Comparison of ENCODE assay signal across 8 cellular contexts in genomic region chr12:99984271-99985128, GRCh38. TPM values are rescaled to one million over a fixed set of nuclear protein-coding genes. Genes with fewer than 3 reads are reported as not detected.
A peak's percentile ranks its signal among the peaks of the same experiment; 100 is the strongest.
DNase-seq lines count a peak whose midpoint lies in the region; ATAC-seq and TF ChIP-seq lines count a peak whose summit lies in the region.

Gene ANKS1B (minus strand): TSS chr12:99984936. CDS start chr12:99984237, 699 bp downstream.

- H3F3A ChIP-seq in MM.1S (ENCODE audit: insufficient read depth, low read length) = peaks cover 4% of the 10 kb centered on the region; the same call in 1 of the 2 replicates

- H3K9ac ChIP-seq in MM.1S (ENCODE audit: low read length) = peak within 1 kb of the TSS; percentile 19; the same call in 1 of the 2 replicates

- H2AFZ ChIP-seq in MM.1S (ENCODE audit: low read length) = peak within 1 kb of the TSS; percentile 57

- no peaks in the 10 kb centered on the region for H3K9me3 ChIP-seq in MM.1S (replicated peaks; ENCODE audit: insufficient read depth, low read length)
- H3K9me3 ChIP-seq in lower lobe of right lung = no peaks in the 10 kb centered on the region
- H3K9me3 ChIP-seq in suprapubic skin = no peaks in the 10 kb centered on the region

- H3K4me1 ChIP-seq in MM.1S (ENCODE audit: low read length) (0 out of 2 replicates have a peak, but pooled peaks cover 3% of the 10 kb centered on the region), lower lobe of right lung (peaks cover 14% of the 10 kb centered on the region), suprapubic skin (peaks cover 13% of the 10 kb centered on the region)

- no peaks in the 10 kb centered on the region for H3K79me2 ChIP-seq in MM.1S (ENCODE audit: low read length)

- H3K9me2 ChIP-seq in MM.1S (replicated peaks; ENCODE audit: insufficient read depth, low read length) = no peaks in the 10 kb centered on the region

- H3K27ac ChIP-seq in MM.1S (ENCODE audit: low read length) = no peak within 1 kb of the TSS
- H3K27ac ChIP-seq in lower lobe of right lung = no peak within 1 kb of the TSS
- peak within 1 kb of the TSS; percentile 62 for H3K27ac ChIP-seq in suprapubic skin

- TF ChIP-seq EP300 in suprapubic skin (IDR thresholded peaks at IDR 0.05) = no peak

- TF ChIP-seq CTCF in MM.1S (IDR thresholded peaks at IDR 0.05; ENCODE audit: low read length) (no peak), lower lobe of right lung (IDR thresholded peaks at IDR 0.05) (no peak), suprapubic skin (IDR thresholded peaks at IDR 0.05) (no peak)

- H3K27me3 ChIP-seq in MM.1S (replicated peaks; ENCODE audit: insufficient read depth, low read length) (no peaks in the 10 kb centered on the region), lower lobe of right lung (ENCODE audit: low read depth) (peaks cover 16% of the 10 kb centered on the region), suprapubic skin (no peaks in the 10 kb centered on the region)

- TF ChIP-seq POLR2A in suprapubic skin (IDR thresholded peaks at IDR 0.05) = no peak

- DNase-seq in EH (ENCODE audit: low read depth) (peak; percentile 47), MM.1S (peak; percentile 48), SK-N-DZ (ENCODE audit: low spot score) (peak; percentile 88), ecto neural progenitor cell (ENCODE audit: low spot score) (peak; percentile 88), lower lobe of right lung (peak; percentile 72), suprapubic skin (ENCODE audit: low spot score in 2 of 2) (peak in 1 of 2 donors; percentile 62), HCEC 1CT (no peak)

- H3K4me2 ChIP-seq in MM.1S (ENCODE audit: low read depth, low read length) = peak within 1 kb of the TSS; percentile 84

- 0% methylated on average over 28 of the region's 98 CpGs for WGBS in suprapubic skin

- peak within 1 kb of the TSS; percentile 66 for H3K4me3 ChIP-seq in MM.1S (ENCODE audit: low read length)
- H3K4me3 ChIP-seq in lower lobe of right lung = peak within 1 kb of the TSS; percentile 57
- peak within 1 kb of the TSS; percentile 71 for H3K4me3 ChIP-seq in suprapubic skin

- H3K36me3 ChIP-seq in MM.1S (replicated peaks; ENCODE audit: insufficient read depth, low read length) (no peaks in the 10 kb centered on the region), lower lobe of right lung (no peaks in the 10 kb centered on the region), suprapubic skin (no peaks in the 10 kb centered on the region)

- H4K20me1 ChIP-seq in MM.1S (ENCODE audit: insufficient read depth, low read length) = no peaks in the 10 kb centered on the region

- peak; percentile 74 for ATAC-seq in GM21717 (IDR thresholded peaks at IDR 0.05; ENCODE audit: unreplicated experiment)
- ATAC-seq in lower lobe of right lung = peak; percentile 93 to 95

- intact Hi-C loops in lower lobe of right lung (cut with DNase I) = no loop called here

RNA-seq across cellular contexts. Expression of gene ANKS1B, which starts in this region (rescaled TPM):
- 5.1 and 8.8 TPM in 2 replicates for polyA plus RNA-seq in SK-N-DZ (2014; cell fraction: cytosol; rRNA removed)
- 3.1 and 4.3 TPM in 2 replicates for polyA plus RNA-seq in SK-N-DZ (2014; cell fraction: nucleus; rRNA removed)
- total RNA-seq in lower lobe of right lung = 4.0 TPM
- total RNA-seq in suprapubic skin = 10 to 100 TPM in 2 of 4 donors, 1 to 10 TPM in 2; 4.9 to 15.4 (median 9.4) TPM
